23 cellular contexts compared by ENCODE assay signal in genomic region chr15:69118089-69118488, GRCh38. TPM values are rescaled to one million over a fixed set of nuclear protein-coding genes. Genes with fewer than 3 reads are reported as not detected.
DNase-seq lines count a peak whose midpoint lies in the region; ATAC-seq and TF ChIP-seq lines count a peak whose summit lies in the region.
"Had no signal": no experiment of that assay in that cellular context is flagged by ENCODE, and none has a peak within 500 bp of the region (broad histone marks: within the 10 kb centered on the region; RNA-seq: fewer than 3 reads in every experiment).

No MANE protein-coding gene starts in this region.

- H3K9me3 Mint-ChIP-seq in H9: no peaks in the 10 kb centered on the region; a peak in 1 of 5 replicates
- H3K9me3 Mint-ChIP-seq: activated naive CD4-positive, alpha-beta T cell treated with anti-CD3 and anti-CD28 coated beads, Interleukin-2, amount 50 U/mL, for 24 hours; activated T-helper 1 cell treated with anti-CD3 and anti-CD28 coated beads, Interleukin-12 subunit alpha, Interleukin-12 subunit beta, Interleukin-2, Interleukin-4 antibody, amounts not matched to agents 30 ng/mL and 10 ng/mL and 1 ng/mL, durations not matched to agents 14 hours and 24 hours and 36 hours had no signal

- H3K9me3 ChIP-seq in H9 (ENCODE audit: control insufficient read depth, low read depth, low read length) (no peaks in the 10 kb centered on the region), parathyroid adenoma (ENCODE audit: control insufficient read depth, low read length) (no peaks in the 10 kb centered on the region)
- H3K9me3 ChIP-seq: BLaER1 treated with 17β-estradiol and CSF1 and Interleukin-3, amounts not matched to agents 10 nM and 100 nM; colonic mucosa; heart right ventricle; lower lobe of right lung had no signal

- H3K27ac ChIP-seq in H9 (ENCODE audit: insufficient read length, low read depth, low read length) (no peak overlapping the region), parathyroid adenoma (peak overlapping the region; percentile 53)
- H3K27ac ChIP-seq: BLaER1 treated with 17β-estradiol and CSF1 and Interleukin-3, amounts not matched to agents 10 nM and 100 nM; colonic mucosa; heart right ventricle; lower lobe of right lung had no signal

- H3K4me3 ChIP-seq in epithelial cell of esophagus (ENCODE audit: low read length): no peak overlapping the region
- no peak overlapping the region for H3K4me3 ChIP-seq in parathyroid adenoma (ENCODE audit: low read depth, low read length)
- H3K4me3 ChIP-seq: BLaER1 treated with 17β-estradiol and CSF1 and Interleukin-3, amounts not matched to agents 10 nM and 100 nM; colonic mucosa; heart right ventricle; lower lobe of right lung had no signal

- WGBS in H9 (ENCODE audit: extremely low coverage, insufficient read length, low lambda C conversion rate): no CpG with 5 or more reads among the region's 4 CpGs

- no peak overlapping the region for H3K14ac ChIP-seq in H9 (ENCODE audit: insufficient read depth, low read length)

- H3K4me2 ChIP-seq in H9 (ENCODE audit: insufficient read depth, insufficient read length, low read length) (peak overlapping the region; percentile 41), parathyroid adenoma (ENCODE audit: low read length) (no peak overlapping the region)
- H3K4me2 ChIP-seq: BLaER1 treated with 17β-estradiol and CSF1 and Interleukin-3, amounts not matched to agents 10 nM and 100 nM had no signal

- ATAC-seq in GM18520 (IDR thresholded peaks at IDR 0.05; ENCODE audit: unreplicated experiment): no peak

- no peak overlapping the region for H3K56ac ChIP-seq in H9 (ENCODE audit: insufficient read length, low read depth, low read length)

- no peak overlapping the region for H3K23ac ChIP-seq in H9 (ENCODE audit: insufficient read length, low read depth, low read length)

- H3K4me3 Mint-ChIP-seq in H9: peak overlapping the region; percentile 2 to 58; a peak in 2 of 5 replicates
- H3K4me3 Mint-ChIP-seq: activated naive CD4-positive, alpha-beta T cell treated with anti-CD3 and anti-CD28 coated beads, Interleukin-2, amount 50 U/mL, for 24 hours; activated T-helper 1 cell treated with anti-CD3 and anti-CD28 coated beads, Interleukin-12 subunit alpha, Interleukin-12 subunit beta, Interleukin-2, Interleukin-4 antibody, amounts not matched to agents 30 ng/mL and 10 ng/mL and 1 ng/mL, durations not matched to agents 14 hours and 24 hours and 36 hours had no signal

- no peak overlapping the region for H2BK120ac ChIP-seq in H9 (ENCODE audit: low read depth, low read length, poor library complexity, severe bottlenecking)

- H2BK20ac ChIP-seq in H9 (ENCODE audit: low read depth, low read length, poor library complexity, severe bottlenecking): no peak overlapping the region

- TF ChIP-seq CTCF in H9 (conservative IDR thresholded peaks at IDR 0.05): no peak
- TF ChIP-seq CTCF in epithelial cell of esophagus (IDR thresholded peaks at IDR 0.05; ENCODE audit: insufficient read depth, low read depth, low read length, missing control alignments): no peak
- TF ChIP-seq CTCF in parathyroid adenoma (IDR thresholded peaks at IDR 0.05): no peak

- peaks cover 96% of the 10 kb centered on the region for H3K27me3 Mint-ChIP-seq in H9 (ENCODE audit: low read depth)
- H3K27me3 Mint-ChIP-seq: activated naive CD4-positive, alpha-beta T cell treated with anti-CD3 and anti-CD28 coated beads, Interleukin-2, amount 50 U/mL, for 24 hours had no signal

- no peak for DNase-seq in H9
- DNase-seq in RPMI7951 (ENCODE audit: low read depth): peak; percentile 15
- peak; percentile 77 for DNase-seq in epithelial cell of esophagus (ENCODE audit: low read depth)
- no peak for DNase-seq in middle frontal gyrus (ENCODE audit: extremely low spot score, low spot score)
- no peak for DNase-seq in COLO668 (lab: John Stamatoyannopoulos, UW; ENCODE audit: unreplicated experiment)
- no peak for DNase-seq in inferior parietal cortex (ENCODE audit: extremely low spot score)
- DNase-seq: ACHN; activated CD4-positive, CD25-positive, alpha-beta regulatory T cell treated with anti-CD3 and anti-CD28 coated beads, Interleukin-2, amount 50 U/mL, for 72 hours; Calu3; colonic mucosa; GOT3; heart right ventricle; KBM-7; lower lobe of right lung; NCI-H1092; NCI-H510A treated with DMSO at 0.1 percent for 48 hours; occipital lobe; SW 1271 had no signal

- no peaks in the 10 kb centered on the region for H4K20me1 ChIP-seq in H9 (ENCODE audit: control insufficient read depth, insufficient read depth, insufficient read length)
- H4K20me1 ChIP-seq: BLaER1 treated with 17β-estradiol and CSF1 and Interleukin-3, amounts not matched to agents 10 nM and 100 nM had no signal

- H3K4me1 ChIP-seq in H9 (ENCODE audit: insufficient read depth, low read length): peaks cover 28% of the 10 kb centered on the region
- H3K4me1 ChIP-seq in parathyroid adenoma: peaks cover 29% of the 10 kb centered on the region
- H3K4me1 ChIP-seq: colonic mucosa, lower lobe of right lung had no signal

- H2BK12ac ChIP-seq in H9 (ENCODE audit: insufficient read length, low read depth, low read length): no peak overlapping the region

- no peak overlapping the region; a peak in 1 of 7 replicates for H3K27ac Mint-ChIP-seq in H9
- H3K27ac Mint-ChIP-seq: activated naive CD4-positive, alpha-beta T cell treated with anti-CD3 and anti-CD28 coated beads, Interleukin-2, amount 50 U/mL, for 24 hours; activated T-helper 1 cell treated with anti-CD3 and anti-CD28 coated beads, Interleukin-12 subunit alpha, Interleukin-12 subunit beta, Interleukin-2, Interleukin-4 antibody, amounts not matched to agents 30 ng/mL and 10 ng/mL and 1 ng/mL, durations not matched to agents 14 hours and 24 hours and 36 hours had no signal

- no peaks in the 10 kb centered on the region for H3K36me3 ChIP-seq in parathyroid adenoma (ENCODE audit: control insufficient read depth, insufficient read depth, low read length)
- H3K36me3 ChIP-seq: BLaER1 treated with 17β-estradiol and CSF1 and Interleukin-3, amounts not matched to agents 10 nM and 100 nM; colonic mucosa; heart right ventricle; lower lobe of right lung had no signal

- H2BK5ac ChIP-seq in H9 (ENCODE audit: insufficient read length, low read length): no peak overlapping the region

- no peak overlapping the region for H3K18ac ChIP-seq in H9 (ENCODE audit: insufficient read length, low read depth, low read length)

- no peaks in the 10 kb centered on the region for H3K79me2 ChIP-seq in H9 (ENCODE audit: insufficient read depth, low read length)
- no peaks in the 10 kb centered on the region for H3K79me2 ChIP-seq in parathyroid adenoma

- H4K5ac ChIP-seq in H9 (ENCODE audit: insufficient read length, low read depth, low read length): no peak overlapping the region

- H4K8ac ChIP-seq in H9 (replicated peaks; ENCODE audit: insufficient read length, low read depth, low read length): no peak overlapping the region

- no peak overlapping the region for H4K91ac ChIP-seq in H9 (ENCODE audit: insufficient read length, low read depth, low read length)

- peaks cover 66 to 73% of the 10 kb centered on the region in 2 experiments for H3K4me1 Mint-ChIP-seq in H9
- H3K4me1 Mint-ChIP-seq: activated naive CD4-positive, alpha-beta T cell treated with anti-CD3 and anti-CD28 coated beads, Interleukin-2, amount 50 U/mL, for 24 hours had no signal

- peaks cover 0 to 3% (median 0%) of the 10 kb centered on the region in 3 experiments; a peak in 2 of 7 replicates for H3K36me3 Mint-ChIP-seq in H9 (ENCODE audit: insufficient read depth in 1 of 3, low read depth in 3 of 3)
- H3K36me3 Mint-ChIP-seq: activated naive CD4-positive, alpha-beta T cell treated with anti-CD3 and anti-CD28 coated beads, Interleukin-2, amount 50 U/mL, for 24 hours had no signal

- H3K79me1 ChIP-seq in H9 (ENCODE audit: insufficient read depth, low read depth, low read length, poor library complexity, severe bottlenecking): no peaks in the 10 kb centered on the region

- H3K23me2 ChIP-seq in H9 (ENCODE audit: insufficient read length, low read depth, low read length, poor library complexity, severe bottlenecking): peaks cover 3% of the 10 kb centered on the region

- H2BK15ac ChIP-seq in H9 (ENCODE audit: low read depth, low read length): no peak overlapping the region

- peaks cover 4% of the 10 kb centered on the region; the same call in 1 of the 2 replicates for H3K27me3 ChIP-seq in H9 (ENCODE audit: insufficient read depth, low read length)
- no peaks in the 10 kb centered on the region for H3K27me3 ChIP-seq in parathyroid adenoma (ENCODE audit: control insufficient read depth, insufficient read depth, low read length)
- H3K27me3 ChIP-seq: colonic mucosa had no signal

- H2AK5ac ChIP-seq in H9 (ENCODE audit: insufficient read length, low read length): no peak overlapping the region

- no peak overlapping the region for H3T11ph ChIP-seq in H9 (ENCODE audit: low read length)

- no peak overlapping the region for H2AFZ ChIP-seq in H9 (ENCODE audit: low read length)
- no peak overlapping the region for H2AFZ ChIP-seq in parathyroid adenoma

- no peak overlapping the region for H3K9ac ChIP-seq in H9 (ENCODE audit: extremely low read depth, insufficient read length, low read length)
- H3K9ac ChIP-seq in parathyroid adenoma: no peak overlapping the region
- H3K9ac ChIP-seq: BLaER1 treated with 17β-estradiol and CSF1 and Interleukin-3, amounts not matched to agents 10 nM and 100 nM had no signal

- no peak overlapping the region for H3K4ac ChIP-seq in H9 (ENCODE audit: low read depth, low read length)

RNA-seq across cellular contexts. Expression of gene GLCE, which starts 42.3 kb away (rescaled TPM):
- 11.9 and 12.2 TPM in 2 replicates for total RNA-seq in H9 (2021)
- 30.4 and 36.6 TPM in 2 replicates for total RNA-seq in RPMI7951 (2014; rRNA removed; shearing (Covaris generic))

Comparison
In these comparisons a context has a peak if more than half of its experiments do, and no peak if none do; other contexts are left out.
1. DNase-seq: peak in RPMI7951 (single experiment) and epithelial cell of esophagus (single experiment); none in H9 (single experiment), middle frontal gyrus (single experiment), COLO668 (single experiment) and inferior parietal cortex (single experiment).